1 cellular context compared by ENCODE assay signal in genomic region chr2:127104166-127104660, GRCh38.
TF ChIP-seq lines count a peak whose summit lies in the region.

No MANE protein-coding gene starts in this region.

TF ChIP-seq in WTC11, 78 proteins besides CTCF, POLR2A, EP300 and RAD21 (continued from another document):
- TF ChIP-seq PRDM15 (CRISPR knock-in tag; IDR thresholded peaks at IDR 0.05): no peak
